14 cellular contexts compared by ENCODE assay signal in genomic region chr17:1972429-1973160, GRCh38. TPM values are rescaled to one million over a fixed set of nuclear protein-coding genes. Genes with fewer than 3 reads are reported as not detected.
DNase-seq lines count a peak whose midpoint lies in the region; ATAC-seq and TF ChIP-seq lines count a peak whose summit lies in the region.
"Had no signal": no experiment of that assay in that cellular context is flagged by ENCODE, and none has a peak within 500 bp of the region (broad histone marks: within the 10 kb centered on the region; RNA-seq: fewer than 3 reads in every experiment).

No MANE protein-coding gene starts in this region.

- no peaks in the 10 kb centered on the region for H3K27me3 ChIP-seq in H7 (ENCODE audit: control insufficient read depth, insufficient read depth, low read length)
- no peaks in the 10 kb centered on the region for H3K27me3 ChIP-seq in PC-9 (ENCODE audit: insufficient read depth, low read depth)
- no peaks in the 10 kb centered on the region for H3K27me3 ChIP-seq in body of pancreas

- no peaks in the 10 kb centered on the region for H3K79me2 ChIP-seq in PC-9 (ENCODE audit: low read depth)

- TF ChIP-seq POLR2A in body of pancreas (IDR thresholded peaks at IDR 0.05), result no peak

- POLR2A ChIA-PET in PC-9 (lab: Charles Lee; ENCODE audit: unreplicated experiment), result no interaction called here

- H3K4me3 Mint-ChIP-seq in nephron, result peak overlapping the region in 1 of 3 experiments; percentile 1
- H3K4me3 Mint-ChIP-seq: activated naive CD8-positive, alpha-beta T cell treated with anti-CD3 and anti-CD28 coated beads, Interleukin-2, amount 10 ng/mL, durations not matched to agents 7 days and 5 days; immature natural killer cell; naive thymus-derived CD8-positive, alpha-beta T cell had no signal

- peaks cover 28% of the 10 kb centered on the region for H3K4me1 Mint-ChIP-seq in nephron
- H3K4me1 Mint-ChIP-seq: immature natural killer cell had no signal

- intact Hi-C loops in PC-9 (cut with micrococcal nuclease; ENCODE audit: unreplicated experiment) (no loop called here), body of pancreas (cut with DNase I) (no loop called here)

- H3K27ac ChIP-seq in PC-9 (no peak overlapping the region), body of pancreas (no peak overlapping the region)

- H3K4me2 ChIP-seq in PC-9, result no peak overlapping the region

- H3K9me3 ChIP-seq in PC-9 (ENCODE audit: insufficient read depth, low read depth) (no peaks in the 10 kb centered on the region), body of pancreas (no peaks in the 10 kb centered on the region)

- no peaks in the 10 kb centered on the region for H3K9me2 ChIP-seq in PC-9 (ENCODE audit: insufficient read depth)

- H3K36me3 ChIP-seq in H7 (replicated peaks; ENCODE audit: control insufficient read depth, insufficient read depth, low read length), result no peaks in the 10 kb centered on the region
- no peaks in the 10 kb centered on the region for H3K36me3 ChIP-seq in PC-9 (ENCODE audit: low read depth)
- no peaks in the 10 kb centered on the region for H3K36me3 ChIP-seq in body of pancreas (replicated peaks in 1 of 2; ENCODE audit: insufficient read depth in 1 of 2, low read depth in 2 of 2)

- H3K4me3 ChIP-seq in H7 (ENCODE audit: insufficient read depth, low read depth, low read length) (no peak overlapping the region), choroid plexus epithelial cell (ENCODE audit: low read depth, low read length) (no peak overlapping the region), PC-9 (no peak overlapping the region), body of pancreas (no peak overlapping the region)

- H4K20me1 ChIP-seq in PC-9 (ENCODE audit: insufficient read depth), result no peaks in the 10 kb centered on the region

- WGBS in body of pancreas, 2 donors, result 69 to 74% methylated on average over 21 to 24 of the region's 24 CpGs

- H3K27me3 Mint-ChIP-seq in nephron (ENCODE audit: low read depth), result peaks cover 85% of the 10 kb centered on the region

- no peak overlapping the region for H2AFZ ChIP-seq in PC-9

- ATAC-seq in body of pancreas, result no peak
- ATAC-seq: naive thymus-derived CD8-positive, alpha-beta T cell had no signal

- peaks cover 7% of the 10 kb centered on the region for H3K9me3 Mint-ChIP-seq in nephron
- H3K9me3 Mint-ChIP-seq: immature natural killer cell; naive thymus-derived CD8-positive, alpha-beta T cell had no signal

- CTCF ChIA-PET in PC-9 (lab: Charles Lee), result no interaction called here

- TF ChIP-seq CTCF in choroid plexus epithelial cell (conservative IDR thresholded peaks at IDR 0.05; ENCODE audit: low read depth, low read length) (no peak), nephron (IDR thresholded peaks at IDR 0.05; ENCODE audit: unreplicated experiment in 3 of 3) (peak in 1 of 3 experiments; percentile 15), PC-9 (conservative IDR thresholded peaks at IDR 0.05) (no peak), body of pancreas (IDR thresholded peaks at IDR 0.05) (no peak)

- H3K4me1 ChIP-seq in PC-9 (replicated peaks; ENCODE audit: insufficient read depth), result no peaks in the 10 kb centered on the region
- peaks cover 8% of the 10 kb centered on the region for H3K4me1 ChIP-seq in body of pancreas

- DNase-seq in activated CD4-positive, alpha-beta T cell treated with anti-CD3 and anti-CD28 coated beads for 4 hours, result peak; percentile 6 to 8
- no peak for DNase-seq in activated CD4-positive, alpha-beta T cell treated with anti-CD3 and anti-CD28 coated beads for 1 hour
- DNase-seq in H7 (peak; percentile 50), choroid plexus epithelial cell (ENCODE audit: low read depth) (peak; percentile 50), nucleus accumbens (lab: John Stamatoyannopoulos, UW) (no peak), PC-9 (no peak), body of pancreas (no peak)
- DNase-seq: activated naive CD8-positive, alpha-beta T cell treated with anti-CD3 and anti-CD28 coated beads, Interleukin-2, amount 10 ng/mL, durations not matched to agents 7 days and 5 days; cortex of kidney; DMS 273 treated with DMSO at 0.1 percent for 48 hours; immature natural killer cell; NCI-H187 treated with DMSO at 0.1 percent for 48 hours had no signal

- no TSS peak for BruUV-seq in PC-9 (replicated peaks; lab: Mats Ljungman, UMichigan)

- H3F3A ChIP-seq in PC-9 (ENCODE audit: insufficient read depth, low read depth), result 0 out of 2 replicates have a peak, but pooled peaks cover 5% of the 10 kb centered on the region

- no peaks in the 10 kb centered on the region for H3K36me3 Mint-ChIP-seq in nephron (ENCODE audit: low read depth)
- H3K36me3 Mint-ChIP-seq: immature natural killer cell; naive thymus-derived CD8-positive, alpha-beta T cell had no signal

- H3K27ac Mint-ChIP-seq in nephron, result peak overlapping the region; percentile 20 to 71 (median 69)
- H3K27ac Mint-ChIP-seq: activated naive CD8-positive, alpha-beta T cell treated with anti-CD3 and anti-CD28 coated beads, Interleukin-2, amount 10 ng/mL, durations not matched to agents 7 days and 5 days; immature natural killer cell had no signal

RNA-seq across cellular contexts. Expression of gene RTN4RL1, which starts 52.5 kb away (rescaled TPM):
- total RNA-seq in H7 (2014; rRNA removed; shearing (Covaris generic)), result 4.0 and 7.0 TPM in 2 replicates
- total RNA-seq in PC-9 (2021) (0.13 and 0.35 TPM in 2 replicates), body of pancreas (1 to 10 TPM; 3.1 to 3.6 TPM)

RNA-seq across cellular contexts. Expression of gene DPH1, which starts 57.4 kb away (rescaled TPM):
- 37.0 and 53.6 TPM in 2 replicates for total RNA-seq in H7 (2014; rRNA removed; shearing (Covaris generic))
- total RNA-seq in PC-9 (2021) (36.7 and 44.9 TPM in 2 replicates), body of pancreas (10 to 100 TPM; 34.8 to 77.8 TPM)

Comparison
In these comparisons a context has a peak if more than half of its experiments do, and no peak if none do; other contexts are left out.
1. DNase-seq: peak in activated CD4-positive, alpha-beta T cell treated with anti-CD3 and anti-CD28 coated beads for 4 hours (2 of 2), H7 (single experiment) and choroid plexus epithelial cell (single experiment); none in activated CD4-positive, alpha-beta T cell treated with anti-CD3 and anti-CD28 coated beads for 1 hour (single experiment), nucleus accumbens (0 of 56), PC-9 (0 of 2) and body of pancreas (0 of 4).